Comparison of ENCODE assay signal across 8 cellular contexts in the genomic region with DNA sequence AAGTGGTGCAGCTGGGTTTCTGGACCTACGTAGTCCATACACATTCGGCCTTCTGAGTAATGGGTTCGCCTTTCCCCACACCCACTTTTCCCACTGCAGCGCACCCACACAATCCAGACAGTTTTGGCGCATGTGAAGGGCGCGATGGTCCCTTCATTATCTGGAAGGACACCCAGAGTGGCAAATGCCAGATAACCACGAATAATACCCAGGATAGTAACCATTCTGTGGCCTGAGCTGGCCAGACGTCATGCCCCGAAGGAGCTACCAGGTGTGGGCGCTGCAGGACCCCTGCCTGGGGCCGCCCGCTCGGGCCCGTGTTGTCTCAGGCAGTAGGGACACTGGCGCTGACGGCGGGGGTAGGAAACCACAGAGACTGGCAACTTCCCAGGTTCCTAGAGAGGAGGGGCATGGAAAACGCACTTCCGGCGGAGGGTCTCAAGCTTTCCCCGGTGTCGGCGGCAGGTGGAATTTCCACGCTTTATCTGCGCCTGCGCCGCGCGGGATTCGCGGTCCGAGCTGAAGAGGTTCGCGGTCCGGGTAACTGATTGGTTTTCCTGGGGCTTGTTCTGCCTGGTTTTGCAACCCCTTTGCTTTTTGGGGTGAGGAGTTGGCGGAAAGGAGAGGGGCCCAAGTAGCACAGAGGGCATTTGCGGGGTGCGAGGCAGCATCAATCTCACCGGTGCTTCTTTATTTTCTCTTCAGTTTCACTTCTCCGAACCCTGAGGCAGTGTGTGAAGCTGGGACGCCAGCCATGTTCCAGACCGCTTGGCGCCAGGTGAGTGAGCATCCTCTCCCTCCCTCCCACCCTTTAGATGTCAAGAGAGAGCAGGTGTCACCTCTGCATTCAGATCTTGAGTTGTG. TPM values are rescaled to one million over a fixed set of nuclear protein-coding genes. Genes with fewer than 3 reads are reported as not detected.
DNase-seq lines count a peak whose midpoint lies in the region; ATAC-seq, FAIRE-seq and TF ChIP-seq lines count a peak whose summit lies in the region.

Gene ZNF620, plus strand, starts transcription at position 441 of the 864 bp plus-strand sequence. Its CDS starts 314 bp downstream, at position 755.

- H3K27me3 ChIP-seq in HepG2 (ENCODE audit: control insufficient read depth in 1 of 2, insufficient read depth in 2 of 2, low read length in 2 of 2) = no peaks in the 10 kb centered on the region; a peak in 1 of 5 replicates

- H3K4me1 ChIP-seq in HepG2 (ENCODE audit: insufficient read depth, low read length) = peaks cover 23% of the 10 kb centered on the region

- WGBS in HepG2 (ENCODE audit: low lambda C conversion rate) = 35% methylated on average over 19 of the region's 44 CpGs

- peak within 1 kb of the TSS; percentile 87 for H3K9ac ChIP-seq in HepG2 (ENCODE audit: insufficient read depth, low read depth, low read length)

- peak; percentile 74 to 78 for TF ChIP-seq POLR2A in HepG2 (IDR thresholded peaks at IDR 0.05; ENCODE audit: insufficient read depth in 1 of 2, low read depth in 2 of 2, low read length in 2 of 2)

- DNase-seq in NCI-H1436 (lab: John Stamatoyannopoulos, UW) = peak; percentile 68
- DNase-seq in NCI-H1436 treated with DMSO at 0.1 percent for 48 hours (lab: John Stamatoyannopoulos, UW) = no peak
- DNase-seq in NCI-H2227 (lab: John Stamatoyannopoulos, UW; ENCODE audit: unreplicated experiment) = peak; percentile 91
- DNase-seq in activated CD4-positive, alpha-beta T cell treated with anti-CD3 and anti-CD28 coated beads for 4 hours = peak; percentile 44 to 51
- DNase-seq in coronary artery (ENCODE audit: low spot score) = peak; percentile 86
- peak; percentile 92 for DNase-seq in HepG2 (ENCODE audit: low spot score)
- peak; percentile 27 to 37 for DNase-seq in stimulated activated CD4-positive, alpha-beta T cell treated with anti-CD3 and anti-CD28 coated beads, Interleukin-2, amount 100 ng/mL, for 48 hours

- ATAC-seq in HG02981 (IDR thresholded peaks at IDR 0.05; ENCODE audit: unreplicated experiment) (peak; percentile 78), HepG2 (peak; percentile 98)

- no TSS peak for BruUV-seq in HepG2 (replicated peaks; lab: Mats Ljungman, UMichigan)

- CTCF ChIA-PET in HepG2 (lab: Yijun Ruan, JAX; ENCODE audit: low intra/inter-chr PET ratio, low total read pairs) = no interaction called here

- in situ Hi-C loops in HepG2 (cut with HindIII; ENCODE audit: extremely low pct_ligation_motif_present, low pct_unique_long_range_greater_than_20kb) = no loop called here

- peak; percentile 90 for FAIRE-seq in HepG2 (lab: Jason Lieb, UNC)

- peaks cover 3 to 14% of the 10 kb centered on the region in 2 experiments; a peak in 3 of 5 replicates for H3K36me3 ChIP-seq in HepG2 (replicated peaks in 1 of 2; ENCODE audit: control insufficient read depth in 1 of 2, insufficient read depth in 2 of 2, low read length in 2 of 2)

- POLR2A ChIA-PET in HepG2 (lab: Yijun Ruan, JAX) = interaction anchor here (0.7 to 3.3 kb wide), 17 partner anchors 9 to 693 kb away, joined by 3 to 119 read pairs (median 6); partner anchors contain the start of genes CTNNB1, RPL14, ZNF619 and ZNF621

- no peaks in the 10 kb centered on the region for H4K20me1 ChIP-seq in HepG2 (ENCODE audit: insufficient read depth, low read length)

- no peaks in the 10 kb centered on the region for H3K9me3 ChIP-seq in HepG2 (ENCODE audit: low read length)

- peak within 1 kb of the TSS; percentile 54 for H2AFZ ChIP-seq in HepG2 (ENCODE audit: low read length)

- TF ChIP-seq RAD21 in HepG2 (CRISPR knock-in tag; IDR thresholded peaks at IDR 0.05) = peak; percentile 82

- intact Hi-C loops in HepG2 (cut with micrococcal nuclease; ENCODE audit: unreplicated experiment) = loop anchor here (1.0 to 5.0 kb wide), 4 partner anchors 18 to 179 kb away; partner anchors contain the start of genes RPL14, ZNF619 and ZNF621

- peak within 1 kb of the TSS; percentile 83 for H3K4me2 ChIP-seq in HepG2 (ENCODE audit: low read depth, low read length)

- H3K27ac ChIP-seq in coronary artery (peak within 1 kb of the TSS; percentile 76 to 88), HepG2 (ENCODE audit: extremely low read length, insufficient read depth, low read length) (peak within 1 kb of the TSS; percentile 91)

- TF ChIP-seq CTCF in coronary artery (IDR thresholded peaks at IDR 0.05) (no peak), HepG2 (CRISPR knock-in tag; IDR thresholded peaks at IDR 0.05) (peak; percentile 80)

- H3K4me3 ChIP-seq in coronary artery (peak within 1 kb of the TSS; percentile 82), HepG2 (replicated peaks in 1 of 3; ENCODE audit: insufficient read depth in 1 of 3, low read depth in 2 of 3, low read length in 3 of 3) (peak within 1 kb of the TSS; percentile 75 to 86 (median 76))

- peaks cover 15% of the 10 kb centered on the region for H3K79me2 ChIP-seq in HepG2 (ENCODE audit: insufficient read depth, low read length)

- no peak; a peak in 1 of 4 replicates for TF ChIP-seq EP300 in HepG2 (IDR thresholded peaks at IDR 0.05; ENCODE audit: low read depth in 2 of 2, low read length in 2 of 2)
- TF ChIP-seq EP300 in HepG2 (CRISPR knock-in tag; IDR thresholded peaks at IDR 0.05; ENCODE audit: borderline replicate concordance) = no peak

TF ChIP-seq in HepG2, 621 proteins besides CTCF, POLR2A, EP300 and RAD21 (continues in another document):
- TF ChIP-seq, protein P1, sequence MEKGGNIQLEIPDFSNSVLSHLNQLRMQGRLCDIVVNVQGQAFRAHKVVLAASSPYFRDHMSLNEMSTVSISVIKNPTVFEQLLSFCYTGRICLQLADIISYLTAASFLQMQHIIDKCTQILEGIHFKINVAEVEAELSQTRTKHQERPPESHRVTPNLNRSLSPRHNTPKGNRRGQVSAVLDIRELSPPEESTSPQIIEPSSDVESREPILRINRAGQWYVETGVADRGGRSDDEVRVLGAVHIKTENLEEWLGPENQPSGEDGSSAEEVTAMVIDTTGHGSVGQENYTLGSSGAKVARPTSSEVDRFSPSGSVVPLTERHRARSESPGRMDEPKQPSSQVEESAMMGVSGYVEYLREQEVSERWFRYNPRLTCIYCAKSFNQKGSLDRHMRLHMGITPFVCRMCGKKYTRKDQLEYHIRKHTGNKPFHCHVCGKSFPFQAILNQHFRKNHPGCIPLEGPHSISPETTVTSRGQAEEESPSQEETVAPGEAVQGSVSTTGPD (CRISPR knock-in tag; IDR thresholded peaks at IDR 0.05) = no peak
- TF ChIP-seq ZNF563 (CRISPR knock-in tag; IDR thresholded peaks at IDR 0.05) = peak; percentile 31; the same call in 1 of the 2 replicates
- TF ChIP-seq, protein P2, sequence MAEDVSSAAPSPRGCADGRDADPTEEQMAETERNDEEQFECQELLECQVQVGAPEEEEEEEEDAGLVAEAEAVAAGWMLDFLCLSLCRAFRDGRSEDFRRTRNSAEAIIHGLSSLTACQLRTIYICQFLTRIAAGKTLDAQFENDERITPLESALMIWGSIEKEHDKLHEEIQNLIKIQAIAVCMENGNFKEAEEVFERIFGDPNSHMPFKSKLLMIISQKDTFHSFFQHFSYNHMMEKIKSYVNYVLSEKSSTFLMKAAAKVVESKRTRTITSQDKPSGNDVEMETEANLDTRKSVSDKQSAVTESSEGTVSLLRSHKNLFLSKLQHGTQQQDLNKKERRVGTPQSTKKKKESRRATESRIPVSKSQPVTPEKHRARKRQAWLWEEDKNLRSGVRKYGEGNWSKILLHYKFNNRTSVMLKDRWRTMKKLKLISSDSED (CRISPR knock-in tag; IDR thresholded peaks at IDR 0.05) = no peak
- TF ChIP-seq, protein P3, sequence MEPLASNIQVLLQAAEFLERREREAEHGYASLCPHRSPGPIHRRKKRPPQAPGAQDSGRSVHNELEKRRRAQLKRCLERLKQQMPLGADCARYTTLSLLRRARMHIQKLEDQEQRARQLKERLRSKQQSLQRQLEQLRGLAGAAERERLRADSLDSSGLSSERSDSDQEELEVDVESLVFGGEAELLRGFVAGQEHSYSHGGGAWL (CRISPR knock-in tag; IDR thresholded peaks at IDR 0.05) = 0 out of 2 replicates have a peak, but pooled peaks have one; percentile 26

RNA-seq across cellular contexts. Expression of gene ZNF620, which starts in this region (rescaled TPM):
- 12.2 and 16.3 TPM in 2 replicates for total RNA-seq in HepG2 (2016; rRNA removed; fragmentation: Illumina TruSeq; extraction: Trizol)
- 1.7 and 2.7 TPM in 2 replicates for total RNA-seq in HepG2 (2016; cell fraction: cytosol; rRNA removed; fragmentation: Illumina TruSeq; extraction: Trizol; ENCODE audit: low read depth)
- total RNA-seq in HepG2 (2016; cell fraction: insoluble cytoplasmic fraction; rRNA removed; fragmentation: Illumina TruSeq; extraction: Trizol) = 12.6 and 17.8 TPM in 2 replicates
- 7.8 and 9.2 TPM in 2 replicates for total RNA-seq in HepG2 (2016; cell fraction: membrane; rRNA removed; fragmentation: Illumina TruSeq; extraction: Trizol)
- 6.7 and 8.5 TPM in 2 replicates for total RNA-seq in HepG2 (2016; cell fraction: nucleus; rRNA removed; fragmentation: Illumina TruSeq; extraction: Trizol)
- polyA plus RNA-seq in HepG2 (2011; rRNA removed) = 2.3 TPM in 2 replicates
- polyA plus RNA-seq in HepG2 (2011; cell fraction: cytosol; rRNA removed) = 1.9 and 2.1 TPM in 2 replicates
- polyA plus RNA-seq in HepG2 (2011; cell fraction: nucleus; rRNA removed) = 2.3 and 2.8 TPM in 2 replicates
- polyA plus RNA-seq in HepG2 (2012) = 1.8 and 2.9 TPM in 2 replicates
- polyA plus RNA-seq in HepG2 (2016; cell fraction: cytosol; fragmentation: Illumina TruSeq; extraction: Trizol; ENCODE audit: low read depth) = 0.79 and 0.89 TPM in 2 replicates
- polyA plus RNA-seq in HepG2 (2016; cell fraction: insoluble cytoplasmic fraction; fragmentation: Illumina TruSeq; extraction: Trizol; ENCODE audit: low read depth) = 8.3 and 9.0 TPM in 2 replicates
- 3.1 TPM in 2 replicates for polyA plus RNA-seq in HepG2 (2016; cell fraction: membrane; fragmentation: Illumina TruSeq; extraction: Trizol; ENCODE audit: low read depth)
- polyA plus RNA-seq in HepG2 (2016; cell fraction: nucleus; fragmentation: Illumina TruSeq; extraction: Trizol; ENCODE audit: insufficient read depth, low read depth) = 5.5 and 7.0 TPM in 2 replicates
- 0.16 and 1.7 TPM in 2 replicates for polyA minus RNA-seq in HepG2 (2011; rRNA and poly(A)+ RNA removed; ENCODE audit: low replicate concordance)
- 3.1 and 3.7 TPM in 2 replicates for polyA minus RNA-seq in HepG2 (2011; cell fraction: cytosol; rRNA and poly(A)+ RNA removed)
- polyA minus RNA-seq in HepG2 (2011; cell fraction: nucleus; rRNA and poly(A)+ RNA removed) = 5.2 and 8.2 TPM in 2 replicates
